Comparison of ENCODE assay signal across 22 cellular contexts in genomic region chr7:120171406-120171805, GRCh38.
DNase-seq lines count a peak whose midpoint lies in the region; ATAC-seq, FAIRE-seq and TF ChIP-seq lines count a peak whose summit lies in the region.
"Had no signal": no experiment of that assay in that cellular context is flagged by ENCODE, and none has a peak within 500 bp of the region (broad histone marks: within the 10 kb centered on the region; RNA-seq: fewer than 3 reads in every experiment).

No MANE protein-coding gene starts in this region.

- H3K9ac ChIP-seq in GM23248 (no peak overlapping the region), neural progenitor cell (no peak overlapping the region)

- H3K36me3 Mint-ChIP-seq in neural progenitor cell (no peaks in the 10 kb centered on the region), progenitor cell of endocrine pancreas (ENCODE audit: insufficient read depth) (no peaks in the 10 kb centered on the region)

- H3K9me2 ChIP-seq in GM23248 (ENCODE audit: insufficient read depth): no peaks in the 10 kb centered on the region

- H3K4me3 ChIP-seq in GM23248 (no peak overlapping the region), RWPE2 (ENCODE audit: severe bottlenecking) (no peak overlapping the region), kidney epithelial cell (ENCODE audit: low read depth, low read length) (no peak overlapping the region), suprapubic skin (no peak overlapping the region), neural progenitor cell (no peak overlapping the region), left ventricle myocardium inferior (no peak overlapping the region)
- H3K4me3 ChIP-seq: HAP-1 had no signal

- WGBS in GM23248 (ENCODE audit: low coverage in 1 of 2, low lambda C conversion rate in 2 of 2, missing lambda C conversion rate in 2 of 2), 2 experiments: 22 to 24% methylated on average over 1 of the region's 1 CpG
- 31% methylated on average over 1 of the region's 1 CpG for WGBS in suprapubic skin

- ATAC-seq in RWPE2 (ENCODE audit: low read depth): peak; percentile 75

- no peaks in the 10 kb centered on the region for H3K9me3 ChIP-seq in GM23248 (ENCODE audit: low read depth)
- no peaks in the 10 kb centered on the region for H3K9me3 ChIP-seq in RWPE2 (ENCODE audit: severe bottlenecking)
- no peaks in the 10 kb centered on the region for H3K9me3 ChIP-seq in suprapubic skin
- no peaks in the 10 kb centered on the region for H3K9me3 ChIP-seq in neural progenitor cell (ENCODE audit: low read depth)
- H3K9me3 ChIP-seq in left ventricle myocardium inferior (replicated peaks): no peaks in the 10 kb centered on the region
- H3K9me3 ChIP-seq: Caco-2, HAP-1 had no signal

- H4K20me1 ChIP-seq in GM23248 (ENCODE audit: insufficient read depth): no peaks in the 10 kb centered on the region
- H4K20me1 ChIP-seq in neural progenitor cell (ENCODE audit: low read depth): no peaks in the 10 kb centered on the region

- H3K4me1 ChIP-seq in GM23248 (ENCODE audit: insufficient read depth) (peaks cover 26% of the 10 kb centered on the region), RWPE2 (ENCODE audit: insufficient read depth, poor library complexity, severe bottlenecking) (peaks cover 14% of the 10 kb centered on the region), suprapubic skin (peaks cover 9% of the 10 kb centered on the region), neural progenitor cell (no peaks in the 10 kb centered on the region), left ventricle myocardium inferior (peaks cover 7% of the 10 kb centered on the region)
- H3K4me1 ChIP-seq: Caco-2 had no signal

- no peak for TF ChIP-seq EP300 in suprapubic skin (IDR thresholded peaks at IDR 0.05)

- no peak overlapping the region for H3K4me2 ChIP-seq in GM23248 (ENCODE audit: unreplicated experiment)
- H3K4me2 ChIP-seq in neural progenitor cell: no peak overlapping the region

- no peaks in the 10 kb centered on the region for H3K36me3 ChIP-seq in GM23248 (ENCODE audit: low read depth)
- H3K36me3 ChIP-seq in RWPE2 (ENCODE audit: low read depth): no peaks in the 10 kb centered on the region
- H3K36me3 ChIP-seq in kidney epithelial cell (ENCODE audit: control insufficient read depth, insufficient read depth, low read length): no peaks in the 10 kb centered on the region
- no peaks in the 10 kb centered on the region for H3K36me3 ChIP-seq in suprapubic skin
- H3K36me3 ChIP-seq in neural progenitor cell: no peaks in the 10 kb centered on the region
- H3K36me3 ChIP-seq in left ventricle myocardium inferior: no peaks in the 10 kb centered on the region
- H3K36me3 ChIP-seq: HAP-1 had no signal

- TF ChIP-seq CTCF in RWPE2 (IDR thresholded peaks at IDR 0.05; ENCODE audit: poor library complexity, severe bottlenecking) (no peak), kidney epithelial cell (IDR thresholded peaks at IDR 0.05; ENCODE audit: insufficient read depth, low read length, poor library complexity, severe bottlenecking) (no peak), suprapubic skin (IDR thresholded peaks at IDR 0.05) (no peak), neural progenitor cell (IDR thresholded peaks at IDR 0.05) (no peak), progenitor cell of endocrine pancreas (IDR thresholded peaks at IDR 0.05; ENCODE audit: unreplicated experiment) (no peak), left ventricle myocardium inferior (IDR thresholded peaks at IDR 0.05; ENCODE audit: borderline replicate concordance) (no peak)

- H3K9me3 Mint-ChIP-seq in neural progenitor cell: no peaks in the 10 kb centered on the region
- no peaks in the 10 kb centered on the region for H3K9me3 Mint-ChIP-seq in progenitor cell of endocrine pancreas (ENCODE audit: low read depth)

- FAIRE-seq in GM12891 (lab: Jason Lieb, UNC): no peak
- FAIRE-seq: A204.1, GM19239 had no signal

- H2AFZ ChIP-seq in GM23248 (0 out of 2 replicates have a peak overlapping the region, but pooled peaks have one; percentile 3), neural progenitor cell (replicated peaks) (no peak overlapping the region)

- H3K79me2 ChIP-seq in GM23248 (ENCODE audit: insufficient read depth) (no peaks in the 10 kb centered on the region), neural progenitor cell (ENCODE audit: low read depth) (no peaks in the 10 kb centered on the region)

- H3K4me1 Mint-ChIP-seq in neural progenitor cell (no peaks in the 10 kb centered on the region), progenitor cell of endocrine pancreas (ENCODE audit: low read depth) (no peaks in the 10 kb centered on the region)

- H3K27ac ChIP-seq in GM23248 (peak overlapping the region; percentile 64), RWPE2 (ENCODE audit: poor library complexity, severe bottlenecking) (no peak overlapping the region), suprapubic skin (peak overlapping the region; percentile 9), neural progenitor cell (no peak overlapping the region), left ventricle myocardium inferior (replicated peaks) (no peak overlapping the region)

- H3K4me3 Mint-ChIP-seq in neural progenitor cell: no peak overlapping the region
- H3K4me3 Mint-ChIP-seq in progenitor cell of endocrine pancreas (ENCODE audit: low read depth): no peak overlapping the region
- H3K4me3 Mint-ChIP-seq: CD4-positive, alpha-beta T cell had no signal

- in situ Hi-C loops in GM23248 (cut with MboI): no loop called here

- peaks cover 6% of the 10 kb centered on the region; the same call in 1 of the 2 replicates for H3F3A ChIP-seq in GM23248 (ENCODE audit: insufficient read depth)
- no peaks in the 10 kb centered on the region for H3F3A ChIP-seq in neural progenitor cell (ENCODE audit: low read depth)

- TF ChIP-seq POLR2A in suprapubic skin (IDR thresholded peaks at IDR 0.05): no peak
- TF ChIP-seq POLR2A in GM12891 (IDR thresholded peaks at IDR 0.05; ENCODE audit: low read depth, low read length): no peak

- no peak for DNase-seq in GM23248
- no peak for DNase-seq in RWPE2 (ENCODE audit: low spot score)
- peak; percentile 2 for DNase-seq in kidney epithelial cell (ENCODE audit: low read depth)
- no peak for DNase-seq in suprapubic skin (ENCODE audit: low spot score in 2 of 2)
- no peak for DNase-seq in GM12891 (ENCODE audit: insufficient read length, low spot score)
- no peak for DNase-seq in neural progenitor cell (ENCODE audit: low spot score)
- DNase-seq in progenitor cell of endocrine pancreas (ENCODE audit: low spot score, unreplicated experiment): no peak
- DNase-seq in left ventricle myocardium inferior: no peak
- DNase-seq: Caco-2; CD4-positive, alpha-beta T cell; DMS153; GF-D8; KG1; NCI-H187; NCI-H2107; NCI-H2227 treated with DMSO at 0.1 percent for 48 hours; NCI-H510A treated with DMSO at 0.1 percent for 48 hours; NCI-H774; SIG-M5 had no signal

- H3K27me3 ChIP-seq in GM23248 (replicated peaks; ENCODE audit: insufficient read depth): no peaks in the 10 kb centered on the region
- H3K27me3 ChIP-seq in RWPE2 (ENCODE audit: insufficient read depth, poor library complexity, severe bottlenecking): no peaks in the 10 kb centered on the region
- H3K27me3 ChIP-seq in kidney epithelial cell (ENCODE audit: control insufficient read depth, insufficient read depth, low read length): no peaks in the 10 kb centered on the region
- no peaks in the 10 kb centered on the region for H3K27me3 ChIP-seq in suprapubic skin
- no peaks in the 10 kb centered on the region for H3K27me3 ChIP-seq in neural progenitor cell
- H3K27me3 ChIP-seq in left ventricle myocardium inferior (ENCODE audit: low read depth): no peaks in the 10 kb centered on the region

- H3K27me3 Mint-ChIP-seq in neural progenitor cell (ENCODE audit: insufficient read depth, low read depth) (peaks cover 3% of the 10 kb centered on the region), progenitor cell of endocrine pancreas (no peaks in the 10 kb centered on the region)
- H3K27me3 Mint-ChIP-seq: CD4-positive, alpha-beta T cell had no signal

- no peak overlapping the region for H3K27ac Mint-ChIP-seq in neural progenitor cell
- no peak overlapping the region for H3K27ac Mint-ChIP-seq in progenitor cell of endocrine pancreas
- H3K27ac Mint-ChIP-seq: CD4-positive, alpha-beta T cell had no signal

- intact Hi-C loops in left ventricle myocardium inferior (cut with micrococcal nuclease): no loop called here

TF ChIP-seq in GM12891, 5 proteins besides CTCF, POLR2A, EP300 and RAD21:
- TF ChIP-seq SPI1 (IDR thresholded peaks at IDR 0.05; ENCODE audit: low read depth, low read length) (no peak), PAX5 (IDR thresholded peaks at IDR 0.05; ENCODE audit: insufficient read depth, low read length, severe bottlenecking) (no peak), TAF1 (IDR thresholded peaks at IDR 0.05; ENCODE audit: low read depth, low read length) (no peak), POU2F2 (IDR thresholded peaks at IDR 0.05; ENCODE audit: low read depth, low read length) (no peak), POLR2AphosphoS5 (IDR thresholded peaks at IDR 0.05; ENCODE audit: low read depth, low read length) (no peak)

Comparison
In these comparisons a context has a peak if more than half of its experiments do, and no peak if none do; other contexts are left out.
1. H3K27ac ChIP-seq: peak in GM23248 (single experiment) and suprapubic skin (single experiment); none in RWPE2 (single experiment), neural progenitor cell (single experiment) and left ventricle myocardium inferior (single experiment).